Comparison of ENCODE assay signal across 8 cellular contexts in genomic region chr16:86761117-86761971, GRCh38.
DNase-seq lines count a peak whose midpoint lies in the region; ATAC-seq and TF ChIP-seq lines count a peak whose summit lies in the region.

No MANE protein-coding gene starts in this region.

- H3K27ac ChIP-seq in RWPE2 (ENCODE audit: poor library complexity, severe bottlenecking) (no peak overlapping the region), ascending aorta (no peak overlapping the region)

- TF ChIP-seq CTCF in RWPE2 (IDR thresholded peaks at IDR 0.05; ENCODE audit: poor library complexity, severe bottlenecking) (peak; percentile 78), ascending aorta (IDR thresholded peaks at IDR 0.05) (peak; percentile 83 to 93 (median 89))

- intact Hi-C loops in ascending aorta (cut with DNase I), result no loop called here

- H3K36me3 ChIP-seq in RWPE2 (ENCODE audit: low read depth) (no peaks in the 10 kb centered on the region), ascending aorta (no peaks in the 10 kb centered on the region)

- H3K27me3 ChIP-seq in RWPE2 (ENCODE audit: insufficient read depth, poor library complexity, severe bottlenecking) (no peaks in the 10 kb centered on the region), ascending aorta (no peaks in the 10 kb centered on the region)

- H3K4me1 ChIP-seq in RWPE2 (ENCODE audit: insufficient read depth, poor library complexity, severe bottlenecking), result no peaks in the 10 kb centered on the region
- peaks cover 0 to under 1% of the 10 kb centered on the region in 2 donors for H3K4me1 ChIP-seq in ascending aorta

- DNase-seq in NCI-H2196 (lab: John Stamatoyannopoulos, UW; ENCODE audit: unreplicated experiment), result peak; percentile 1
- no peak for DNase-seq in NCI-H2196 treated with DMSO at 0.1 percent for 48 hours (lab: John Stamatoyannopoulos, UW; ENCODE audit: unreplicated experiment)
- DNase-seq in RWPE2 (ENCODE audit: low spot score), result peak; percentile 61
- DNase-seq in ascending aorta (ENCODE audit: low spot score in 2 of 2), result peak in 1 of 2 donors; percentile 81
- DNase-seq in iPS DF 4.7 (ENCODE audit: extremely low read depth, low spot score), result peak; percentile 53
- peak; percentile 68 for DNase-seq in stimulated activated CD4-positive, alpha-beta T cell treated with anti-CD3 and anti-CD28 coated beads, Interleukin-15, amount 100 ng/mL, for 24 hours

- no peak overlapping the region for H3K4me3 ChIP-seq in RWPE2 (ENCODE audit: severe bottlenecking)
- H3K4me3 ChIP-seq in ascending aorta, result peak overlapping the region; percentile 34 to 50

- H3K9me3 ChIP-seq in RWPE2 (ENCODE audit: severe bottlenecking) (no peaks in the 10 kb centered on the region), ascending aorta (no peaks in the 10 kb centered on the region)

- ATAC-seq in RWPE2 (ENCODE audit: low read depth) (peak; percentile 80; the same call in 2 of the 3 replicates), HG02852 (IDR thresholded peaks at IDR 0.05; ENCODE audit: unreplicated experiment) (no peak), GM21825 (IDR thresholded peaks at IDR 0.05; ENCODE audit: unreplicated experiment) (no peak)
